In the genomic region with DNA sequence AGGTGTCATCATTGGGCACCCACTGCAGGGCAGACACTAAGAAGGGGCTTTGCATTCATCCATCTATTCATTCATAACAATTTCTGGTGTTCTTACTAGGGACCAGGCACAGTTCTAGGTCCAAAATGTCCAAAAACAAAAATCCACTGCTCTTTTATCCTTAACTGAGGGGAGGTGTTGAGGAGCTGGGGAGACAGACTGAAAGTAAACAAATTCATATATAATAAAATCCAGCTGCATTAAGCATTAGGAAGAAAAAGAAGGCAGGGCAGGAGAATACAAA, we compare ENCODE assay signal across 8 cellular contexts.
A peak's percentile ranks its signal among the peaks of the same experiment; 100 is the strongest.
DNase-seq lines count a peak whose midpoint lies in the region; ATAC-seq and TF ChIP-seq lines count a peak whose summit lies in the region.

No MANE protein-coding gene starts in this region.

- no peak for DNase-seq in AG10803 (ENCODE audit: low read depth)
- DNase-seq in effector memory CD8-positive, alpha-beta T cell, result no peak
- DNase-seq in nephron progenitor cell, result no peak
- no peak for DNase-seq in Ammon's horn (ENCODE audit: low spot score)

- H3K27me3 ChIP-seq in Loucy (ENCODE audit: insufficient read depth, low read length, poor library complexity, severe bottlenecking), result no peaks in the 10 kb centered on the region

- H3K9me3 Mint-ChIP-seq in effector memory CD8-positive, alpha-beta T cell, result no peaks in the 10 kb centered on the region
- H3K9me3 Mint-ChIP-seq in nephron progenitor cell, result no peaks in the 10 kb centered on the region

- peak overlapping the region; percentile 62 for H3K9ac ChIP-seq in Loucy (ENCODE audit: low read depth, low read length, poor library complexity, severe bottlenecking)

- no peak for ATAC-seq in effector memory CD8-positive, alpha-beta T cell (replicated peaks)
- no peak for ATAC-seq in GM21717 (IDR thresholded peaks at IDR 0.05; ENCODE audit: unreplicated experiment)
- no peak for ATAC-seq in GM19455 (IDR thresholded peaks at IDR 0.05; ENCODE audit: unreplicated experiment)
- no peak for ATAC-seq in HG02870 (IDR thresholded peaks at IDR 0.05; ENCODE audit: unreplicated experiment)

- H3K36me3 ChIP-seq in Loucy (ENCODE audit: insufficient read depth, low read length), result no peaks in the 10 kb centered on the region

- H3K4me3 ChIP-seq in AG10803 (ENCODE audit: low read length) (peak overlapping the region; percentile 74), Loucy (ENCODE audit: low read length, poor library complexity, severe bottlenecking) (peak overlapping the region; percentile 76)

- peaks cover 62 to 70% of the 10 kb centered on the region in 2 donors for H3K4me1 Mint-ChIP-seq in effector memory CD8-positive, alpha-beta T cell (ENCODE audit: low read depth in 2 of 2)
- H3K4me1 Mint-ChIP-seq in nephron progenitor cell, result peaks cover 23% of the 10 kb centered on the region

- H3K4me1 ChIP-seq in Loucy (ENCODE audit: insufficient read depth, low read length, poor library complexity, severe bottlenecking), result peaks cover 60% of the 10 kb centered on the region

- H3K79me2 ChIP-seq in Loucy (ENCODE audit: insufficient read depth, low read length), result peaks cover 11% of the 10 kb centered on the region

- H3K9me2 ChIP-seq in Loucy (replicated peaks; ENCODE audit: low read depth, low read length), result no peaks in the 10 kb centered on the region

- H3K9me3 ChIP-seq in Loucy (ENCODE audit: insufficient read depth, low read depth, low read length), result no peaks in the 10 kb centered on the region

- H3K27me3 Mint-ChIP-seq in effector memory CD8-positive, alpha-beta T cell, result no peaks in the 10 kb centered on the region
- peaks cover 52% of the 10 kb centered on the region for H3K27me3 Mint-ChIP-seq in nephron progenitor cell (ENCODE audit: low read depth, poor library complexity)

- H3K36me3 Mint-ChIP-seq in effector memory CD8-positive, alpha-beta T cell (ENCODE audit: insufficient read depth), result peaks cover 25% of the 10 kb centered on the region
- peaks cover 4% of the 10 kb centered on the region for H3K36me3 Mint-ChIP-seq in nephron progenitor cell (ENCODE audit: low read depth)

- peak overlapping the region; percentile 72 to 97 for H3K4me3 Mint-ChIP-seq in effector memory CD8-positive, alpha-beta T cell
- peak overlapping the region; percentile 87 for H3K4me3 Mint-ChIP-seq in nephron progenitor cell

- H3K4me2 ChIP-seq in Loucy (ENCODE audit: low read depth, low read length, poor library complexity, severe bottlenecking), result peak overlapping the region; percentile 89

- no peaks in the 10 kb centered on the region for H4K20me1 ChIP-seq in Loucy (ENCODE audit: insufficient read depth, low read length, poor library complexity, severe bottlenecking)

- peak overlapping the region; percentile 93 to 97 for H3K27ac Mint-ChIP-seq in effector memory CD8-positive, alpha-beta T cell
- H3K27ac Mint-ChIP-seq in nephron progenitor cell, result no peak overlapping the region

- peaks cover 4% of the 10 kb centered on the region; the same call in 1 of the 2 replicates for H3F3A ChIP-seq in Loucy (ENCODE audit: low read depth)

- TF ChIP-seq CTCF in AG10803 (conservative IDR thresholded peaks at IDR 0.05; ENCODE audit: low read length) (no peak), Loucy (conservative IDR thresholded peaks at IDR 0.05; ENCODE audit: low read length) (no peak), nephron progenitor cell (IDR thresholded peaks at IDR 0.05) (no peak)

- H2AFZ ChIP-seq in Loucy (ENCODE audit: low read length), result peak overlapping the region; percentile 73
